Comparison of ENCODE assay signal across 8 cellular contexts in the genomic region with DNA sequence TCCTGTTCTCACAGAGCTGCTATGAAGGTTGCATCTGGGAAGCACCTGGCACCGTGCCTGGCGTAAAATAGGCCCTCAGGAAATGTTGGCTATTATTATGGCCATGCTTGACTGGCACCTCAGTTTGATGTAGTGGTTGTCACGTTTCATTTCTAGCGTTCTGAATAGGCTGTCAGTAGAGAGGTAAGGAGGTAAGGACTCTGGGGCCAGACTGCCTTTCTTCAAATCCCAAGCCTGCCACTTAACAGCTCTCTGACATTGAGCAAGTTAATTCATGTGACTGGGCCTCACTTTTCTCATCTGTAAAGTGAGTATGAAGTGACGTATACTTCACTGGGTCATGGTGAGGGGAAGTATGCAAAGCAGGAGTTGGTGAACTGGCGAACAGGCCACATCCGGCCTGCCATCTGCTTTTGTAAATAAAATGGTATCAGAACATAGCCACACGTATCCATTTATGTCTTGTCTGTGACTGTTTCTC.
DNase-seq lines count a peak whose midpoint lies in the region; ATAC-seq and TF ChIP-seq lines count a peak whose summit lies in the region.

No MANE protein-coding gene starts in this region.

- no peaks in the 10 kb centered on the region for H3K9me2 ChIP-seq in MM.1S (replicated peaks; ENCODE audit: insufficient read depth, low read length)

- peaks cover 3% of the 10 kb centered on the region; the same call in 1 of the 2 replicates for H3F3A ChIP-seq in MM.1S (ENCODE audit: insufficient read depth, low read length)

- peaks cover 24% of the 10 kb centered on the region for H3K4me1 ChIP-seq in MM.1S (ENCODE audit: low read length)

- H3K4me2 ChIP-seq in MM.1S (ENCODE audit: low read depth, low read length) = peak overlapping the region; percentile 45; the same call in 1 of the 2 replicates

- ATAC-seq in GM21447 (IDR thresholded peaks at IDR 0.05; ENCODE audit: unreplicated experiment) = peak; percentile 86

- DNase-seq in GM06990 (ENCODE audit: extremely low read depth, insufficient read length) (peak; percentile 72), MM.1S (peak; percentile 92), fibroblast of gingiva (ENCODE audit: low read depth) (peak; percentile 66), activated gamma-delta T cell treated with Interleukin-2 at 50 U/mL for 16 hours (no peak), T-helper 9 cell (no peak), NCI-H446 treated with DMSO at 0.1 percent for 48 hours (lab: John Stamatoyannopoulos, UW) (no peak), CD1c-positive myeloid dendritic cell (ENCODE audit: extremely low spot score) (no peak)

- no peaks in the 10 kb centered on the region for H3K36me3 ChIP-seq in GM06990 (ENCODE audit: control insufficient read depth, insufficient read depth, low read length)
- H3K36me3 ChIP-seq in MM.1S (replicated peaks; ENCODE audit: insufficient read depth, low read length) = no peaks in the 10 kb centered on the region

- H3K79me2 ChIP-seq in MM.1S (ENCODE audit: low read length) = no peaks in the 10 kb centered on the region

- peak overlapping the region; percentile 47 for H3K9ac ChIP-seq in MM.1S (ENCODE audit: low read length)

- H3K4me3 ChIP-seq in GM06990 (replicated peaks; ENCODE audit: low read depth, low read length) (no peak overlapping the region), MM.1S (ENCODE audit: low read length) (no peak overlapping the region)

- H3K27ac ChIP-seq in MM.1S (ENCODE audit: low read length) = peak overlapping the region; percentile 81

- H2AFZ ChIP-seq in MM.1S (ENCODE audit: low read length) = peak overlapping the region; percentile 41

- H3K27me3 ChIP-seq in GM06990 (replicated peaks; ENCODE audit: control insufficient read depth, insufficient read depth, low read length) (no peaks in the 10 kb centered on the region), MM.1S (replicated peaks; ENCODE audit: insufficient read depth, low read length) (no peaks in the 10 kb centered on the region)

- TF ChIP-seq CTCF in GM06990 (IDR thresholded peaks at IDR 0.05; ENCODE audit: insufficient read depth, low read length, poor library complexity, severe bottlenecking) = no peak
- no peak for TF ChIP-seq CTCF in MM.1S (IDR thresholded peaks at IDR 0.05; ENCODE audit: low read length)

- H3K9me3 ChIP-seq in MM.1S (replicated peaks; ENCODE audit: insufficient read depth, low read length) = no peaks in the 10 kb centered on the region

- H4K20me1 ChIP-seq in MM.1S (ENCODE audit: insufficient read depth, low read length) = no peaks in the 10 kb centered on the region

Comparison
In these comparisons a context has a peak if more than half of its experiments do, and no peak if none do; other contexts are left out.
1. DNase-seq: peak in GM06990 (single experiment), MM.1S (single experiment) and fibroblast of gingiva (single experiment); none in activated gamma-delta T cell treated with Interleukin-2 at 50 U/mL for 16 hours (single experiment), T-helper 9 cell (single experiment), NCI-H446 treated with DMSO at 0.1 percent for 48 hours (single experiment) and CD1c-positive myeloid dendritic cell (single experiment).